ENCODE assay signal across 1 cellular context in the genomic region with DNA sequence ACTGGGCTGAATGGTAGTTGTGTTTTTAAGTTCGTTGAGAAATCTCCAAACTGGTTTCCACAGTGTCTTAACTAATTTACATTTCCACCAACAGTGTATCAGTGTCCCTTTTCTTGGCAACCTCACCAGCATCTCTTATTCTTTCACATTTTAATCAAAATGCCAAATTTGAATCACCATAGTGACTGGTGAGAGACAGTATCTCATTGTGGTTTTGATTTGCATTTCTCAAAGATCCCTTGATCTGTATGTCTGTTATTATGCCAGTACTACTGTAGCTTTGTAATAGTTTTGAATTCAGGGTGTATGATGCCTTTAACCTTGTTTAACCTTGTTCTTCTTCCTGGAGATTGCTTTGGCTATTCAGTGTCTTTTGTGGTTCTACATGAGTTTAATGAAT.
TF ChIP-seq lines count a peak whose summit lies in the region.

No MANE protein-coding gene starts in this region.

TF ChIP-seq in HCT116, 20 proteins besides CTCF, POLR2A, EP300 and RAD21:
- TF ChIP-seq, protein P1, sequence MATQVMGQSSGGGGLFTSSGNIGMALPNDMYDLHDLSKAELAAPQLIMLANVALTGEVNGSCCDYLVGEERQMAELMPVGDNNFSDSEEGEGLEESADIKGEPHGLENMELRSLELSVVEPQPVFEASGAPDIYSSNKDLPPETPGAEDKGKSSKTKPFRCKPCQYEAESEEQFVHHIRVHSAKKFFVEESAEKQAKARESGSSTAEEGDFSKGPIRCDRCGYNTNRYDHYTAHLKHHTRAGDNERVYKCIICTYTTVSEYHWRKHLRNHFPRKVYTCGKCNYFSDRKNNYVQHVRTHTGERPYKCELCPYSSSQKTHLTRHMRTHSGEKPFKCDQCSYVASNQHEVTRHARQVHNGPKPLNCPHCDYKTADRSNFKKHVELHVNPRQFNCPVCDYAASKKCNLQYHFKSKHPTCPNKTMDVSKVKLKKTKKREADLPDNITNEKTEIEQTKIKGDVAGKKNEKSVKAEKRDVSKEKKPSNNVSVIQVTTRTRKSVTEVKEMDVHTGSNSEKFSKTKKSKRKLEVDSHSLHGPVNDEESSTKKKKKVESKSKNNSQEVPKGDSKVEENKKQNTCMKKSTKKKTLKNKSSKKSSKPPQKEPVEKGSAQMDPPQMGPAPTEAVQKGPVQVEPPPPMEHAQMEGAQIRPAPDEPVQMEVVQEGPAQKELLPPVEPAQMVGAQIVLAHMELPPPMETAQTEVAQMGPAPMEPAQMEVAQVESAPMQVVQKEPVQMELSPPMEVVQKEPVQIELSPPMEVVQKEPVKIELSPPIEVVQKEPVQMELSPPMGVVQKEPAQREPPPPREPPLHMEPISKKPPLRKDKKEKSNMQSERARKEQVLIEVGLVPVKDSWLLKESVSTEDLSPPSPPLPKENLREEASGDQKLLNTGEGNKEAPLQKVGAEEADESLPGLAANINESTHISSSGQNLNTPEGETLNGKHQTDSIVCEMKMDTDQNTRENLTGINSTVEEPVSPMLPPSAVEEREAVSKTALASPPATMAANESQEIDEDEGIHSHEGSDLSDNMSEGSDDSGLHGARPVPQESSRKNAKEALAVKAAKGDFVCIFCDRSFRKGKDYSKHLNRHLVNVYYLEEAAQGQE (IDR thresholded peaks at IDR 0.05; ENCODE audit: low read depth): no peak
- TF ChIP-seq, protein P2, sequence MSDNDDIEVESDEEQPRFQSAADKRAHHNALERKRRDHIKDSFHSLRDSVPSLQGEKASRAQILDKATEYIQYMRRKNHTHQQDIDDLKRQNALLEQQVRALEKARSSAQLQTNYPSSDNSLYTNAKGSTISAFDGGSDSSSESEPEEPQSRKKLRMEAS (IDR thresholded peaks at IDR 0.05): no peak
- no peak for TF ChIP-seq TCF7L2 (IDR thresholded peaks at IDR 0.05; ENCODE audit: borderline replicate concordance, extremely low read depth, insufficient read depth, insufficient read length)
- TF ChIP-seq, protein P3, sequence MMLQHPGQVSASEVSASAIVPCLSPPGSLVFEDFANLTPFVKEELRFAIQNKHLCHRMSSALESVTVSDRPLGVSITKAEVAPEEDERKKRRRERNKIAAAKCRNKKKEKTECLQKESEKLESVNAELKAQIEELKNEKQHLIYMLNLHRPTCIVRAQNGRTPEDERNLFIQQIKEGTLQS (IDR thresholded peaks at IDR 0.05): no peak
- no peak for TF ChIP-seq SP1 (IDR thresholded peaks at IDR 0.05; ENCODE audit: low read depth)
- no peak for TF ChIP-seq CBX3 (IDR thresholded peaks at IDR 0.05; ENCODE audit: low read depth)
- TF ChIP-seq, protein P4, sequence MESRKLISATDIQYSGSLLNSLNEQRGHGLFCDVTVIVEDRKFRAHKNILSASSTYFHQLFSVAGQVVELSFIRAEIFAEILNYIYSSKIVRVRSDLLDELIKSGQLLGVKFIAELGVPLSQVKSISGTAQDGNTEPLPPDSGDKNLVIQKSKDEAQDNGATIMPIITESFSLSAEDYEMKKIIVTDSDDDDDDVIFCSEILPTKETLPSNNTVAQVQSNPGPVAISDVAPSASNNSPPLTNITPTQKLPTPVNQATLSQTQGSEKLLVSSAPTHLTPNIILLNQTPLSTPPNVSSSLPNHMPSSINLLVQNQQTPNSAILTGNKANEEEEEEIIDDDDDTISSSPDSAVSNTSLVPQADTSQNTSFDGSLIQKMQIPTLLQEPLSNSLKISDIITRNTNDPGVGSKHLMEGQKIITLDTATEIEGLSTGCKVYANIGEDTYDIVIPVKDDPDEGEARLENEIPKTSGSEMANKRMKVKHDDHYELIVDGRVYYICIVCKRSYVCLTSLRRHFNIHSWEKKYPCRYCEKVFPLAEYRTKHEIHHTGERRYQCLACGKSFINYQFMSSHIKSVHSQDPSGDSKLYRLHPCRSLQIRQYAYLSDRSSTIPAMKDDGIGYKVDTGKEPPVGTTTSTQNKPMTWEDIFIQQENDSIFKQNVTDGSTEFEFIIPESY (IDR thresholded peaks at IDR 0.05; ENCODE audit: extremely low read depth, insufficient replicate concordance, low read length): no peak
- TF ChIP-seq SRF (IDR thresholded peaks at IDR 0.05; ENCODE audit: low read depth): no peak
- no peak for TF ChIP-seq EGR1 (IDR thresholded peaks at IDR 0.05; ENCODE audit: low read depth)
- TF ChIP-seq JUND (IDR thresholded peaks at IDR 0.05): no peak
- TF ChIP-seq CEBPB (IDR thresholded peaks at IDR 0.05; ENCODE audit: low read depth): no peak
- TF ChIP-seq SIN3A (IDR thresholded peaks at IDR 0.05; ENCODE audit: low read depth): no peak
- TF ChIP-seq POLR2AphosphoS5 (IDR thresholded peaks at IDR 0.05; ENCODE audit: low read depth, low read length): no peak
TF ChIP-seq in HCT116: peak in this region for 0.
